18 cellular contexts compared by ENCODE assay signal in genomic region chr1:180549770-180550169, GRCh38. TPM values are rescaled to one million over a fixed set of nuclear protein-coding genes. Genes with fewer than 3 reads are reported as not detected.
"Had no signal": no experiment of that assay in that cellular context is flagged by ENCODE, and none has a peak within 500 bp of the region (broad histone marks: within the 10 kb centered on the region; RNA-seq: fewer than 3 reads in every experiment).

No MANE protein-coding gene starts in this region.

RNA-seq across cellular contexts. Expression of gene OVAAL, which starts 9.0 kb away (rescaled TPM):
- total RNA-seq: hepatocyte, kidney epithelial cell, lower leg skin, mesothelial cell of epicardium, mononuclear cell, natural killer cell, osteoblast, pancreas, sigmoid colon, spleen, subcutaneous adipose tissue, suprapubic skin, thoracic aorta, tibial nerve, ureter, uterus had no signal
- polyA plus RNA-seq: hepatocyte, lung, pancreas, sigmoid colon, small intestine, spleen had no signal
